In genomic region chr2:230956827-230957755, GRCh38 we compare ENCODE assay signal across 8 cellular contexts. TPM values are rescaled to one million over a fixed set of nuclear protein-coding genes. Genes with fewer than 3 reads are reported as not detected.
A peak's percentile ranks its signal among the peaks of the same experiment; 100 is the strongest.
DNase-seq lines count a peak whose midpoint lies in the region; ATAC-seq and TF ChIP-seq lines count a peak whose summit lies in the region.

No MANE protein-coding gene starts in this region.

- peak overlapping the region; percentile 43 for H3K4me3 ChIP-seq in A673 (ENCODE audit: low read depth, low read length, poor library complexity, severe bottlenecking)
- peak overlapping the region; percentile 46 to 48 for H3K4me3 ChIP-seq in ascending aorta
- peak overlapping the region; percentile 60 for H3K4me3 ChIP-seq in iPS-18a (ENCODE audit: low read length)

- peak overlapping the region; percentile 60 for H3K9ac ChIP-seq in iPS-18a (ENCODE audit: low read length)

- CTCF ChIA-PET in A673 (lab: Charles Lee), result no interaction called here

- ATAC-seq in GM18505 (IDR thresholded peaks at IDR 0.05; ENCODE audit: unreplicated experiment), result peak; percentile 62
- peak; percentile 51 for ATAC-seq in HG02840 (IDR thresholded peaks at IDR 0.05; ENCODE audit: low FRiP score, unreplicated experiment)

- H3K9me3 ChIP-seq in A673 (ENCODE audit: low read depth, low read length, poor library complexity, severe bottlenecking), result no peaks in the 10 kb centered on the region
- no peaks in the 10 kb centered on the region for H3K9me3 ChIP-seq in ascending aorta
- H3K9me3 ChIP-seq in iPS-18a (ENCODE audit: control insufficient read depth, low read depth, low read length), result no peaks in the 10 kb centered on the region

- intact Hi-C loops in A673 (cut with micrococcal nuclease; ENCODE audit: unreplicated experiment), result no loop called here
- intact Hi-C loops in ascending aorta (cut with DNase I), result no loop called here

- H3K4me1 ChIP-seq in A673 (ENCODE audit: insufficient read depth, low read length, poor library complexity, severe bottlenecking) (no peaks in the 10 kb centered on the region), ascending aorta (peaks cover 0 to 4% of the 10 kb centered on the region in 2 donors), iPS-18a (ENCODE audit: control insufficient read depth, low read depth, low read length) (peaks cover 9% of the 10 kb centered on the region)

- TF ChIP-seq CTCF in A673 (conservative IDR thresholded peaks at IDR 0.05; ENCODE audit: low read depth, low read length) (no peak), ascending aorta (IDR thresholded peaks at IDR 0.05) (no peak)

- BruUV-seq in A673 (replicated peaks; lab: Mats Ljungman, UMichigan), result no TSS peak

- H3K27me3 ChIP-seq in A673 (replicated peaks; ENCODE audit: insufficient read depth, low read depth, low read length, poor library complexity) (peaks cover 21% of the 10 kb centered on the region), ascending aorta (no peaks in the 10 kb centered on the region), iPS-18a (ENCODE audit: control insufficient read depth, insufficient read depth, low read length) (peaks cover 28% of the 10 kb centered on the region)

- H3K27ac ChIP-seq in A673 (ENCODE audit: low read depth, low read length, poor library complexity, severe bottlenecking) (no peak overlapping the region), ascending aorta (no peak overlapping the region), iPS-18a (ENCODE audit: low read length) (no peak overlapping the region)

- POLR2A ChIA-PET in A673 (lab: Charles Lee; ENCODE audit: low non-redundant PET), result no interaction called here

- TF ChIP-seq POLR2A in GM18505 (IDR thresholded peaks at IDR 0.05; ENCODE audit: borderline replicate concordance, extremely low read depth, insufficient read depth, insufficient read length), result peak; percentile 60

- DNase-seq in A673 (ENCODE audit: low spot score) (peak; percentile 65), NCI-H510A (lab: John Stamatoyannopoulos, UW) (peak; percentile 59), ascending aorta (ENCODE audit: low spot score in 2 of 2) (no peak), SIG-M5 treated with dmso at 0.1 percent for 504 hours (lab: John Stamatoyannopoulos, UW; ENCODE audit: unreplicated experiment) (no peak)
- peak; percentile 23 for DNase-seq in stimulated activated CD4-positive, alpha-beta T cell treated with anti-CD3 and anti-CD28 coated beads, Interleukin-12 subunit alpha, Interleukin-12 subunit beta, amount 100 ng/mL, for 4 hours

- H3K36me3 ChIP-seq in A673 (ENCODE audit: insufficient read depth, low read length, poor library complexity, severe bottlenecking) (no peaks in the 10 kb centered on the region), ascending aorta (no peaks in the 10 kb centered on the region), iPS-18a (ENCODE audit: control insufficient read depth, low read depth, low read length) (no peaks in the 10 kb centered on the region)

RNA-seq across cellular contexts. Expression of gene GPR55, which starts 32.0 kb away (rescaled TPM):
- total RNA-seq in A673 (2021) (0.19 TPM in 1 of 2 replicates, not detected in the other), ascending aorta (not detected)

RNA-seq across cellular contexts. Expression of gene SPATA3, which starts 38.8 kb away (rescaled TPM):
- total RNA-seq in A673 (2021) (not detected in 2 replicates), ascending aorta (not detected)

Comparison
In these comparisons a context has a peak if more than half of its experiments do, and no peak if none do; other contexts are left out.
1. DNase-seq: peak in A673 (single experiment), NCI-H510A (single experiment) and stimulated activated CD4-positive, alpha-beta T cell treated with anti-CD3 and anti-CD28 coated beads, Interleukin-12 subunit alpha, Interleukin-12 subunit beta, amount 100 ng/mL, for 4 hours (single experiment); none in ascending aorta (0 of 2) and SIG-M5 treated with dmso at 0.1 percent for 504 hours (single experiment).
2. Peak in every context shown above with its lines, with median percentiles within 50 percentile points of each other: H3K4me3 ChIP-seq.